In genomic region chr10:23438547-23439451, GRCh38 we compare ENCODE assay signal across 1 cellular context.
TF ChIP-seq lines count a peak whose summit lies in the region.

OTUD1 (plus strand) TSS chr10:23439075; CDS start chr10:23439458, 383 bp downstream.

TF ChIP-seq in HepG2, 621 proteins besides CTCF, POLR2A, EP300 and RAD21 (continued from another document and continues in another):
- TF ChIP-seq ZNF407 (CRISPR knock-in tag; IDR thresholded peaks at IDR 0.05; ENCODE audit: not compliant biosample characterization) (no peak), CAMTA2 (CRISPR knock-in tag; IDR thresholded peaks at IDR 0.05; ENCODE audit: borderline replicate concordance) (no peak), ZNF20 (CRISPR knock-in tag; IDR thresholded peaks at IDR 0.05) (no peak), HOMEZ (CRISPR knock-in tag; IDR thresholded peaks at IDR 0.05; ENCODE audit: low read depth) (no peak), SP2 (CRISPR knock-in tag; IDR thresholded peaks at IDR 0.05) (no peak), THYN1 (CRISPR knock-in tag; IDR thresholded peaks at IDR 0.05; ENCODE audit: borderline replicate concordance, low read depth) (no peak), SMYD3 (CRISPR knock-in tag; IDR thresholded peaks at IDR 0.05) (no peak), ZNF607 (CRISPR knock-in tag; IDR thresholded peaks at IDR 0.05; ENCODE audit: borderline replicate concordance) (no peak), POLR2AphosphoS5 (IDR thresholded peaks at IDR 0.05; ENCODE audit: low read depth, low read length) (0 out of 2 replicates have a peak, but pooled peaks have one; percentile 35), EHMT2 (IDR thresholded peaks at IDR 0.05; ENCODE audit: borderline replicate concordance, low read depth, low read length) (no peak), ZNF850 (CRISPR knock-in tag; conservative IDR thresholded peaks at IDR 0.05) (no peak), TCF7 (IDR thresholded peaks at IDR 0.05; ENCODE audit: low read depth) (peak; percentile 14; the same call in 1 of the 2 replicates), ZNF577 (CRISPR knock-in tag; IDR thresholded peaks at IDR 0.05; ENCODE audit: borderline replicate concordance, low read depth) (no peak), ZSCAN29 (CRISPR knock-in tag; conservative IDR thresholded peaks at IDR 0.05) (no peak), ZNF446 (CRISPR knock-in tag; IDR thresholded peaks at IDR 0.05) (peak; percentile 57; the same call in 1 of the 2 replicates), MBD4 (IDR thresholded peaks at IDR 0.05; ENCODE audit: borderline replicate concordance, low read length) (no peak), NFRKB (IDR thresholded peaks at IDR 0.05) (no peak), SIX1 (CRISPR knock-in tag; IDR thresholded peaks at IDR 0.05; ENCODE audit: borderline replicate concordance) (no peak), CHD2 (IDR thresholded peaks at IDR 0.05; ENCODE audit: low read depth, low read length) (no peak), HNRNPLL (IDR thresholded peaks at IDR 0.05; ENCODE audit: low read depth, low read length, poor library complexity, severe bottlenecking) (peak; percentile 48), IKZF1 (IDR thresholded peaks at IDR 0.05) (no peak), MAF1 (CRISPR knock-in tag; IDR thresholded peaks at IDR 0.05; ENCODE audit: borderline replicate concordance) (no peak), ZNF644 (CRISPR knock-in tag; IDR thresholded peaks at IDR 0.05; ENCODE audit: low read depth) (no peak), SAFB2 (CRISPR knock-in tag; IDR thresholded peaks at IDR 0.05; ENCODE audit: borderline replicate concordance, low read depth) (no peak), ZNF891 (CRISPR knock-in tag; IDR thresholded peaks at IDR 0.05) (no peak), MXD4 (CRISPR knock-in tag; IDR thresholded peaks at IDR 0.05) (0 out of 2 replicates have a peak, but pooled peaks have one; percentile 37), CHD4 (IDR thresholded peaks at IDR 0.05; ENCODE audit: borderline replicate concordance, low read length) (no peak), ZBTB33 (CRISPR knock-in tag; IDR thresholded peaks at IDR 0.05) (no peak), USF2 (IDR thresholded peaks at IDR 0.05; ENCODE audit: low read depth, low read length) (peak; percentile 82), USF2 (CRISPR knock-in tag; IDR thresholded peaks at IDR 0.05; ENCODE audit: borderline replicate concordance) (peak; percentile 75; the same call in 1 of the 2 replicates)
- TF ChIP-seq, protein P1, sequence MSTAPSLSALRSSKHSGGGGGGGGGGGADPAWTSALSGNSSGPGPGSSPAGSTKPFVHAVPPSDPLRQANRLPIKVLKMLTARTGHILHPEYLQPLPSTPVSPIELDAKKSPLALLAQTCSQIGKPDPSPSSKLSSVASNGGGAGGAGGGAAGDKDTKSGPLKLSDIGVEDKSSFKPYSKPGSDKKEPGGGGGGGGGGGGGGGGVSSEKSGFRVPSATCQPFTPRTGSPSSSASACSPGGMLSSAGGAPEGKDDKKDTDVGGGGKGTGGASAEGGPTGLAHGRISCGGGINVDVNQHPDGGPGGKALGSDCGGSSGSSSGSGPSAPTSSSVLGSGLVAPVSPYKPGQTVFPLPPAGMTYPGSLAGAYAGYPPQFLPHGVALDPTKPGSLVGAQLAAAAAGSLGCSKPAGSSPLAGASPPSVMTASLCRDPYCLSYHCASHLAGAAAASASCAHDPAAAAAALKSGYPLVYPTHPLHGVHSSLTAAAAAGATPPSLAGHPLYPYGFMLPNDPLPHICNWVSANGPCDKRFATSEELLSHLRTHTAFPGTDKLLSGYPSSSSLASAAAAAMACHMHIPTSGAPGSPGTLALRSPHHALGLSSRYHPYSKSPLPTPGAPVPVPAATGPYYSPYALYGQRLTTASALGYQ (CRISPR knock-in tag; IDR thresholded peaks at IDR 0.05) = no peak
- TF ChIP-seq, protein P2, sequence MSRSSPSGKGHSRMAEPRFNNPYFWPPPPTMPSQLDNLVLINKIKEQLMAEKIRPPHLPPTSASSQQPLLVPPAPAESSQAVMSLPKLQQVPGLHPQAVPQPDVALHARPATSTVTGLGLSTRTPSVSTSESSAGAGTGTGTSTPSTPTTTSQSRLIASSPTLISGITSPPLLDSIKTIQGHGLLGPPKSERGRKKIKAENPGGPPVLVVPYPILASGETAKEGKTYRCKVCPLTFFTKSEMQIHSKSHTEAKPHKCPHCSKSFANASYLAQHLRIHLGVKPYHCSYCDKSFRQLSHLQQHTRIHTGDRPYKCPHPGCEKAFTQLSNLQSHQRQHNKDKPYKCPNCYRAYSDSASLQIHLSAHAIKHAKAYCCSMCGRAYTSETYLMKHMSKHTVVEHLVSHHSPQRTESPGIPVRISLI (CRISPR knock-in tag; IDR thresholded peaks at IDR 0.05; ENCODE audit: borderline replicate concordance) = no peak
- TF ChIP-seq, protein P3, sequence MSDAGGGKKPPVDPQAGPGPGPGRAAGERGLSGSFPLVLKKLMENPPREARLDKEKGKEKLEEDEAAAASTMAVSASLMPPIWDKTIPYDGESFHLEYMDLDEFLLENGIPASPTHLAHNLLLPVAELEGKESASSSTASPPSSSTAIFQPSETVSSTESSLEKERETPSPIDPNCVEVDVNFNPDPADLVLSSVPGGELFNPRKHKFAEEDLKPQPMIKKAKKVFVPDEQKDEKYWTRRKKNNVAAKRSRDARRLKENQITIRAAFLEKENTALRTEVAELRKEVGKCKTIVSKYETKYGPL (CRISPR knock-in tag; IDR thresholded peaks at IDR 0.05) = no peak
- TF ChIP-seq, protein P4, sequence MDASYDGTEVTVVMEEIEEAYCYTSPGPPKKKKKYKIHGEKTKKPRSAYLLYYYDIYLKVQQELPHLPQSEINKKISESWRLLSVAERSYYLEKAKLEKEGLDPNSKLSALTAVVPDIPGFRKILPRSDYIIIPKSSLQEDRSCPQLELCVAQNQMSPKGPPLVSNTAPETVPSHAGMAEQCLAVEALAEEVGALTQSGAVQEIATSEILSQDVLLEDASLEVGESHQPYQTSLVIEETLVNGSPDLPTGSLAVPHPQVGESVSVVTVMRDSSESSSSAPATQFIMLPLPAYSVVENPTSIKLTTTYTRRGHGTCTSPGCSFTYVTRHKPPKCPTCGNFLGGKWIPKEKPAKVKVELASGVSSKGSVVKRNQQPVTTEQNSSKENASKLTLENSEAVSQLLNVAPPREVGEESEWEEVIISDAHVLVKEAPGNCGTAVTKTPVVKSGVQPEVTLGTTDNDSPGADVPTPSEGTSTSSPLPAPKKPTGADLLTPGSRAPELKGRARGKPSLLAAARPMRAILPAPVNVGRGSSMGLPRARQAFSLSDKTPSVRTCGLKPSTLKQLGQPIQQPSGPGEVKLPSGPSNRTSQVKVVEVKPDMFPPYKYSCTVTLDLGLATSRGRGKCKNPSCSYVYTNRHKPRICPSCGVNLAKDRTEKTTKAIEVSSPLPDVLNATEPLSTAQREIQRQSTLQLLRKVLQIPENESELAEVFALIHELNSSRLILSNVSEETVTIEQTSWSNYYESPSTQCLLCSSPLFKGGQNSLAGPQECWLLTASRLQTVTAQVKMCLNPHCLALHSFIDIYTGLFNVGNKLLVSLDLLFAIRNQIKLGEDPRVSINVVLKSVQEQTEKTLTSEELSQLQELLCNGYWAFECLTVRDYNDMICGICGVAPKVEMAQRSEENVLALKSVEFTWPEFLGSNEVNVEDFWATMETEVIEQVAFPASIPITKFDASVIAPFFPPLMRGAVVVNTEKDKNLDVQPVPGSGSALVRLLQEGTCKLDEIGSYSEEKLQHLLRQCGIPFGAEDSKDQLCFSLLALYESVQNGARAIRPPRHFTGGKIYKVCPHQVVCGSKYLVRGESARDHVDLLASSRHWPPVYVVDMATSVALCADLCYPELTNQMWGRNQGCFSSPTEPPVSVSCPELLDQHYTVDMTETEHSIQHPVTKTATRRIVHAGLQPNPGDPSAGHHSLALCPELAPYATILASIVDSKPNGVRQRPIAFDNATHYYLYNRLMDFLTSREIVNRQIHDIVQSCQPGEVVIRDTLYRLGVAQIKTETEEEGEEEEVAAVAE (CRISPR knock-in tag; IDR thresholded peaks at IDR 0.05; ENCODE audit: borderline replicate concordance) = no peak
- TF ChIP-seq, protein P5, sequence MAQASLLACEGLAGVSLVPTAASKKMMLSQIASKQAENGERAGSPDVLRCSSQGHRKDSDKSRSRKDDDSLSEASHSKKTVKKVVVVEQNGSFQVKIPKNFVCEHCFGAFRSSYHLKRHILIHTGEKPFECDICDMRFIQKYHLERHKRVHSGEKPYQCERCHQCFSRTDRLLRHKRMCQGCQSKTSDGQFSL (CRISPR knock-in tag; IDR thresholded peaks at IDR 0.05) = no peak
